1 cellular context compared by ENCODE assay signal in genomic region chr10:11874568-11875182, GRCh38.
TF ChIP-seq lines count a peak whose summit lies in the region.

No MANE protein-coding gene starts in this region.

TF ChIP-seq in SK-N-SH treated with all-trans-retinoic acid at 6 μM for 48 hours, 23 proteins besides CTCF, POLR2A, EP300 and RAD21 (continued from another document):
- TF ChIP-seq, protein P1, sequence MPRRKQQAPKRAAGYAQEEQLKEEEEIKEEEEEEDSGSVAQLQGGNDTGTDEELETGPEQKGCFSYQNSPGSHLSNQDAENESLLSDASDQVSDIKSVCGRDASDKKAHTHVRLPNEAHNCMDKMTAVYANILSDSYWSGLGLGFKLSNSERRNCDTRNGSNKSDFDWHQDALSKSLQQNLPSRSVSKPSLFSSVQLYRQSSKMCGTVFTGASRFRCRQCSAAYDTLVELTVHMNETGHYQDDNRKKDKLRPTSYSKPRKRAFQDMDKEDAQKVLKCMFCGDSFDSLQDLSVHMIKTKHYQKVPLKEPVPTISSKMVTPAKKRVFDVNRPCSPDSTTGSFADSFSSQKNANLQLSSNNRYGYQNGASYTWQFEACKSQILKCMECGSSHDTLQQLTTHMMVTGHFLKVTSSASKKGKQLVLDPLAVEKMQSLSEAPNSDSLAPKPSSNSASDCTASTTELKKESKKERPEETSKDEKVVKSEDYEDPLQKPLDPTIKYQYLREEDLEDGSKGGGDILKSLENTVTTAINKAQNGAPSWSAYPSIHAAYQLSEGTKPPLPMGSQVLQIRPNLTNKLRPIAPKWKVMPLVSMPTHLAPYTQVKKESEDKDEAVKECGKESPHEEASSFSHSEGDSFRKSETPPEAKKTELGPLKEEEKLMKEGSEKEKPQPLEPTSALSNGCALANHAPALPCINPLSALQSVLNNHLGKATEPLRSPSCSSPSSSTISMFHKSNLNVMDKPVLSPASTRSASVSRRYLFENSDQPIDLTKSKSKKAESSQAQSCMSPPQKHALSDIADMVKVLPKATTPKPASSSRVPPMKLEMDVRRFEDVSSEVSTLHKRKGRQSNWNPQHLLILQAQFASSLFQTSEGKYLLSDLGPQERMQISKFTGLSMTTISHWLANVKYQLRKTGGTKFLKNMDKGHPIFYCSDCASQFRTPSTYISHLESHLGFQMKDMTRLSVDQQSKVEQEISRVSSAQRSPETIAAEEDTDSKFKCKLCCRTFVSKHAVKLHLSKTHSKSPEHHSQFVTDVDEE (CRISPR knock-in tag; IDR thresholded peaks at IDR 0.05): no peak
- no peak for TF ChIP-seq ZNF70 (CRISPR knock-in tag; IDR thresholded peaks at IDR 0.05)
- TF ChIP-seq CSDC2 (CRISPR knock-in tag; IDR thresholded peaks at IDR 0.05): no peak
- TF ChIP-seq SNAI2 (CRISPR knock-in tag; IDR thresholded peaks at IDR 0.05): no peak
- no peak for TF ChIP-seq CREB5 (CRISPR knock-in tag; IDR thresholded peaks at IDR 0.05; ENCODE audit: low read depth)
- TF ChIP-seq OSR1 (CRISPR knock-in tag; IDR thresholded peaks at IDR 0.05): no peak
- TF ChIP-seq ZNF565 (CRISPR knock-in tag; conservative IDR thresholded peaks at IDR 0.05; ENCODE audit: low read depth): no peak
- no peak for TF ChIP-seq ZC3H10 (CRISPR knock-in tag; IDR thresholded peaks at IDR 0.05)
- TF ChIP-seq ZNF8 (CRISPR knock-in tag; IDR thresholded peaks at IDR 0.05): no peak
